ENCODE assay signal across 20 cellular contexts in genomic region chr4:100014616-100015015, GRCh38.
DNase-seq lines count a peak whose midpoint lies in the region; ATAC-seq and TF ChIP-seq lines count a peak whose summit lies in the region.
"Had no signal": no experiment of that assay in that cellular context is flagged by ENCODE, and none has a peak within 500 bp of the region (broad histone marks: within the 10 kb centered on the region; RNA-seq: fewer than 3 reads in every experiment).

No MANE protein-coding gene starts in this region.

- no peak overlapping the region for H3K27ac Mint-ChIP-seq in HFFc6
- H3K27ac Mint-ChIP-seq in mesothelial cell of epicardium: no peak overlapping the region
- H3K27ac Mint-ChIP-seq: CD14-positive monocyte; CD8-positive, alpha-beta memory T cell; T-cell had no signal

- no peaks in the 10 kb centered on the region for H3K36me3 Mint-ChIP-seq in HFFc6 (ENCODE audit: low read depth)
- H3K36me3 Mint-ChIP-seq in mesothelial cell of epicardium: no peaks in the 10 kb centered on the region
- H3K36me3 Mint-ChIP-seq: CD14-positive monocyte; CD8-positive, alpha-beta memory T cell; T-cell had no signal

- no peak for TF ChIP-seq CTCF in HFFc6 (IDR thresholded peaks at IDR 0.05)
- no peak for TF ChIP-seq CTCF in mesothelial cell of epicardium (IDR thresholded peaks at IDR 0.05; ENCODE audit: unreplicated experiment)

- DNase-seq in EH (ENCODE audit: low read depth) (peak; percentile 79), HFFc6 (peak; percentile 43), amniotic epithelial cell (ENCODE audit: low read depth) (peak; percentile 70), renal cortical epithelial cell (ENCODE audit: low read depth) (peak; percentile 12), mesothelial cell of epicardium (ENCODE audit: low spot score in 2 of 2, unreplicated experiment in 2 of 2) (no peak)
- no peak for DNase-seq in activated CD4-positive, alpha-beta T cell treated with anti-CD3 and anti-CD28 coated beads for 1 hour
- DNase-seq: CD8-positive, alpha-beta memory T cell; DMS 273 treated with DMSO at 0.1 percent for 48 hours; DMS79; KG1; MM.1S; NCI-H2029; NCI-H446 treated with DMSO at 0.1 percent for 48 hours; NCI-H526 treated with DMSO at 0.1 percent for 48 hours; SJCRH30; T-cell had no signal

- H3K4me1 Mint-ChIP-seq in HFFc6 (ENCODE audit: low read depth) (peaks cover 37% of the 10 kb centered on the region), mesothelial cell of epicardium (peaks cover 1% of the 10 kb centered on the region)
- H3K4me1 Mint-ChIP-seq: CD14-positive monocyte; CD8-positive, alpha-beta memory T cell; T-cell had no signal

- H3K27me3 Mint-ChIP-seq in HFFc6 (ENCODE audit: insufficient read depth) (no peaks in the 10 kb centered on the region), mesothelial cell of epicardium (ENCODE audit: low read depth) (peaks cover 2% of the 10 kb centered on the region)

- H3K4me3 Mint-ChIP-seq in HFFc6 (no peak overlapping the region), mesothelial cell of epicardium (no peak overlapping the region)
- H3K4me3 Mint-ChIP-seq: CD14-positive monocyte; CD8-positive, alpha-beta memory T cell; T-cell had no signal

- H3K9me3 Mint-ChIP-seq in HFFc6: no peaks in the 10 kb centered on the region
- peaks cover 2% of the 10 kb centered on the region for H3K9me3 Mint-ChIP-seq in mesothelial cell of epicardium
- H3K9me3 Mint-ChIP-seq: CD8-positive, alpha-beta memory T cell; T-cell had no signal

- ATAC-seq in GM18498 (IDR thresholded peaks at IDR 0.05; ENCODE audit: unreplicated experiment): no peak
- ATAC-seq: A549, Right ventricle myocardium inferior, T-cell had no signal

Comparison
In these comparisons a context has a peak if more than half of its experiments do, and no peak if none do; other contexts are left out.
1. DNase-seq: peak in EH (single experiment), HFFc6 (single experiment), amniotic epithelial cell (single experiment) and renal cortical epithelial cell (single experiment); none in activated CD4-positive, alpha-beta T cell treated with anti-CD3 and anti-CD28 coated beads for 1 hour (single experiment) and mesothelial cell of epicardium (0 of 2).